ENCODE assay signal across 26 cellular contexts in the genomic region with DNA sequence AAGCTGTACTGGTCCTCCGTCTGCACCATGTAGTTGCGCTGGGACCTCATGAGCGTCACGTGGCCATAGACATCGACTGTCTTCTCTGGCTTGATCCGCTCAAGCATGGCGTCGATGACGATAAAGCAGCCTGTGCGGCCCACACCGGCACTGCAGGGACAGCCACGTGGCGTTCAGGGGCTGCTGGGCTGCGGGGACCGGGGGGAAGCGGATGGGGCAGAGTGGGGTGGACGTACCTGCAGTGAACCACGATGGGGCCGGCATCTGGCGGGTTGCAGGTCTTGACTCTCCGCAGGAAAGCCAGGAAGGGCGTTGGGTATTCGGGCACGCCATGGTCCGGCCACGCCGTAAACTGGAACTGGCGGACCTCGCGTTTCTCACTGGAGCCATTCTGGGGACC.
"Had no signal": no experiment of that assay in that cellular context is flagged by ENCODE, and none has a peak within 500 bp of the region (broad histone marks: within the 10 kb centered on the region; RNA-seq: fewer than 3 reads in every experiment).

No MANE protein-coding gene starts in this region.

- H2AFZ ChIP-seq: neural progenitor cell, parathyroid adenoma had no signal

- H3K36me3 ChIP-seq: ovary, uterus had no signal

- ATAC-seq: naive thymus-derived CD4-positive, alpha-beta T cell; natural killer cell; psoas muscle; right cardiac atrium; right lobe of liver; stimulated activated memory B cell treated with anti-CD40 and anti-IgM and Interleukin-4, amounts not matched to agents 10 μg/mL and 1 μg/mL and 100 μg/mL, for 72 hours; stimulated activated naive CD8-positive, alpha-beta T cell treated with anti-CD3 and anti-CD28 coated beads, Interleukin-15, amount 100 ng/mL, for 72 hours; stimulated activated naive CD8-positive, alpha-beta T cell treated with anti-CD3 and anti-CD28 coated beads, Interleukin-15, Interleukin-2, amounts not matched to agents 100 U/mL and 50 U/mL, for 24 hours; upper lobe of right lung had no signal

- H3K27ac ChIP-seq: neural progenitor cell, neutrophil, ovary, parathyroid adenoma, psoas muscle, right lobe of liver, sigmoid colon, suprapubic skin, testis, tibial artery, transverse colon, upper lobe of right lung, uterus had no signal

- H3K79me2 ChIP-seq: parathyroid adenoma had no signal

- FAIRE-seq: small intestine had no signal

- H3K4me1 ChIP-seq: neural progenitor cell, parathyroid adenoma, psoas muscle, right lobe of liver, sigmoid colon, suprapubic skin, testis, tibial artery, transverse colon, upper lobe of right lung, uterus had no signal

- DNase-seq: naive thymus-derived CD4-positive, alpha-beta T cell; natural killer cell; nucleus accumbens; ovary; psoas muscle; right cardiac atrium; right lobe of liver; sigmoid colon; small intestine; stimulated activated CD4-positive, alpha-beta T cell treated with anti-CD3 and anti-CD28 coated beads, Interleukin-1b, Interleukin-23, amount 100 ng/mL, for 48 hours; stimulated activated CD4-positive, alpha-beta T cell treated with anti-CD3 and anti-CD28 coated beads, Interleukin-4, amount 100 ng/mL, for 1 hour; stimulated activated CD4-positive, alpha-beta T cell treated with anti-CD3 and anti-CD28 coated beads, Interleukin-4, amount 100 ng/mL, for 4 hours; stimulated activated CD8-positive, alpha-beta memory T cell treated with anti-CD3 and anti-CD28 coated beads, Interleukin-4, amount 100 ng/mL, for 48 hours; stimulated activated naive CD4-positive, alpha-beta T cell; stimulated activated naive CD8-positive, alpha-beta T cell treated with anti-CD3 and anti-CD28 coated beads, Interleukin-15, amount 100 ng/mL, for 72 hours; stimulated activated naive CD8-positive, alpha-beta T cell treated with anti-CD3 and anti-CD28 coated beads, Interleukin-15, Interleukin-2, amounts not matched to agents 100 U/mL and 50 U/mL, for 24 hours; testis; tibial artery; transverse colon; upper lobe of right lung; uterus had no signal

- H3K27me3 ChIP-seq: neural progenitor cell, neutrophil, ovary, right lobe of liver, sigmoid colon, suprapubic skin, testis, tibial artery, transverse colon, upper lobe of right lung, uterus had no signal

- H3K9ac ChIP-seq: neural progenitor cell, parathyroid adenoma had no signal

- H3K4me3 ChIP-seq: neural progenitor cell, ovary, psoas muscle, right lobe of liver, sigmoid colon, suprapubic skin, testis, tibial artery, transverse colon, upper lobe of right lung, uterus had no signal

- H3K9me3 ChIP-seq: neutrophil, ovary, psoas muscle, right lobe of liver, suprapubic skin, testis, tibial artery, transverse colon, upper lobe of right lung, uterus had no signal

- H3K4me2 ChIP-seq: neural progenitor cell had no signal
